ENCODE assay signal across 1 cellular context in genomic region chr7:34497153-34497777, GRCh38.
TF ChIP-seq lines count a peak whose summit lies in the region.

No MANE protein-coding gene starts in this region.

TF ChIP-seq in HepG2, 621 proteins besides CTCF, POLR2A, EP300 and RAD21:
- TF ChIP-seq ZBTB37 (CRISPR knock-in tag; IDR thresholded peaks at IDR 0.05) (no peak), REPIN1 (CRISPR knock-in tag; IDR thresholded peaks at IDR 0.05; ENCODE audit: borderline replicate concordance, low read depth) (peak; percentile 38; the same call in 1 of the 2 replicates), PLSCR1 (CRISPR knock-in tag; IDR thresholded peaks at IDR 0.05; ENCODE audit: borderline replicate concordance) (no peak)
